Comparison of ENCODE assay signal across 20 cellular contexts in genomic region chr12:130972589-130972950, GRCh38. TPM values are rescaled to one million over a fixed set of nuclear protein-coding genes. Genes with fewer than 3 reads are reported as not detected.
"Had no signal": no experiment of that assay in that cellular context is flagged by ENCODE, and none has a peak within 500 bp of the region (broad histone marks: within the 10 kb centered on the region; RNA-seq: fewer than 3 reads in every experiment).

No MANE protein-coding gene starts in this region.

- DNase-seq: activated CD4-positive, alpha-beta T cell treated with anti-CD3 and anti-CD28 coated beads, Interleukin-2, amount 50 U/mL, for 4 hours; activated effector memory CD4-positive, alpha-beta T cell treated with anti-CD3 and anti-CD28 coated beads, Interleukin-2, amount 50 U/mL, for 16 hours; activated T-cell treated with anti-CD3 and anti-CD28 coated beads, Interleukin-2, amount 50 U/mL, for 72 hours; effector memory CD4-positive, alpha-beta T cell; retina; small intestine; stimulated activated CD4-positive, alpha-beta T cell treated with anti-CD3 and anti-CD28 coated beads, Interleukin-4, amount 100 ng/mL, for 24 hours; SW 1271; T-helper 2 cell; thyroid gland; WERI-Rb-1 had no signal

- H3K4me3 ChIP-seq: adrenal gland, thyroid gland had no signal

- ATAC-seq: activated naive CD4-positive, alpha-beta T cell treated with anti-CD3 and anti-CD28 coated beads, Interleukin-2, amount 50 U/mL, for 72 hours; activated T-cell treated with anti-CD3 and anti-CD28 coated beads, Interleukin-2, amount 50 U/mL, for 72 hours; natural killer cell treated with Interleukin-12 subunit alpha and Interleukin-12 subunit beta and Interleukin-15 and Interleukin-18, amount 100 ng/mL, for 72 hours; stimulated activated memory B cell treated with anti-CD40 and anti-IgM and Interleukin-4, amounts not matched to agents 10 μg/mL and 1 μg/mL and 100 μg/mL, for 72 hours had no signal

- H3K27ac Mint-ChIP-seq: activated naive CD4-positive, alpha-beta T cell treated with anti-CD3 and anti-CD28 coated beads, Interleukin-2, amount 50 U/mL, for 72 hours; activated T-cell treated with anti-CD3 and anti-CD28 coated beads, Interleukin-2, amount 50 U/mL, for 72 hours; dendritic cell treated with granulocyte-macrophage colony-stimulating factor and Interleukin-4, amounts not matched to agents 40 ng/mL and 50 ng/mL, for 4 days; memory B cell; natural killer cell treated with Interleukin-12 subunit alpha and Interleukin-12 subunit beta and Interleukin-15 and Interleukin-18, amount 100 ng/mL, for 72 hours; stimulated activated memory B cell treated with anti-CD40 and anti-IgM and Interleukin-4, amounts not matched to agents 10 μg/mL and 1 μg/mL and 100 μg/mL, for 72 hours had no signal

- H3K36me3 Mint-ChIP-seq: activated naive CD4-positive, alpha-beta T cell treated with anti-CD3 and anti-CD28 coated beads, Interleukin-2, amount 50 U/mL, for 72 hours; memory B cell; natural killer cell treated with Interleukin-12 subunit alpha and Interleukin-12 subunit beta and Interleukin-15 and Interleukin-18, amount 100 ng/mL, for 72 hours; stimulated activated memory B cell treated with anti-CD40 and anti-IgM and Interleukin-4, amounts not matched to agents 10 μg/mL and 1 μg/mL and 100 μg/mL, for 72 hours had no signal

- H3K27me3 Mint-ChIP-seq: dendritic cell treated with granulocyte-macrophage colony-stimulating factor and Interleukin-4, amounts not matched to agents 40 ng/mL and 50 ng/mL, for 4 days had no signal

- H3K4me1 ChIP-seq: adrenal gland, parathyroid adenoma, thyroid gland had no signal

- H3K9me3 Mint-ChIP-seq: activated naive CD4-positive, alpha-beta T cell treated with anti-CD3 and anti-CD28 coated beads, Interleukin-2, amount 50 U/mL, for 72 hours; activated T-cell treated with anti-CD3 and anti-CD28 coated beads, Interleukin-2, amount 50 U/mL, for 72 hours; dendritic cell treated with granulocyte-macrophage colony-stimulating factor and Interleukin-4, amounts not matched to agents 40 ng/mL and 50 ng/mL, for 4 days; memory B cell; natural killer cell treated with Interleukin-12 subunit alpha and Interleukin-12 subunit beta and Interleukin-15 and Interleukin-18, amount 100 ng/mL, for 72 hours; stimulated activated memory B cell treated with anti-CD40 and anti-IgM and Interleukin-4, amounts not matched to agents 10 μg/mL and 1 μg/mL and 100 μg/mL, for 72 hours had no signal

- H3K27me3 ChIP-seq: adrenal gland, neutrophil, thyroid gland had no signal

- H3K9ac ChIP-seq: parathyroid adenoma had no signal

- H3K9me3 ChIP-seq: adrenal gland, neutrophil, thyroid gland had no signal

- H3K27ac ChIP-seq: adrenal gland, neutrophil, parathyroid adenoma, thyroid gland, WERI-Rb-1 had no signal

- H3K4me3 Mint-ChIP-seq: activated T-cell treated with anti-CD3 and anti-CD28 coated beads, Interleukin-2, amount 50 U/mL, for 72 hours; dendritic cell treated with granulocyte-macrophage colony-stimulating factor and Interleukin-4, amounts not matched to agents 40 ng/mL and 50 ng/mL, for 4 days; memory B cell; natural killer cell treated with Interleukin-12 subunit alpha and Interleukin-12 subunit beta and Interleukin-15 and Interleukin-18, amount 100 ng/mL, for 72 hours; stimulated activated memory B cell treated with anti-CD40 and anti-IgM and Interleukin-4, amounts not matched to agents 10 μg/mL and 1 μg/mL and 100 μg/mL, for 72 hours had no signal

- H3K36me3 ChIP-seq: adrenal gland, neutrophil, thyroid gland, WERI-Rb-1 had no signal

RNA-seq across cellular contexts. Expression of gene ADGRD1, which starts 18.9 kb away (rescaled TPM):
- total RNA-seq: bronchial epithelial cell; natural killer cell treated with Interleukin-12 subunit alpha and Interleukin-12 subunit beta and Interleukin-15 and Interleukin-18, amount 100 ng/mL, for 72 hours had no signal
